ENCODE assay signal across 15 cellular contexts in the genomic region with DNA sequence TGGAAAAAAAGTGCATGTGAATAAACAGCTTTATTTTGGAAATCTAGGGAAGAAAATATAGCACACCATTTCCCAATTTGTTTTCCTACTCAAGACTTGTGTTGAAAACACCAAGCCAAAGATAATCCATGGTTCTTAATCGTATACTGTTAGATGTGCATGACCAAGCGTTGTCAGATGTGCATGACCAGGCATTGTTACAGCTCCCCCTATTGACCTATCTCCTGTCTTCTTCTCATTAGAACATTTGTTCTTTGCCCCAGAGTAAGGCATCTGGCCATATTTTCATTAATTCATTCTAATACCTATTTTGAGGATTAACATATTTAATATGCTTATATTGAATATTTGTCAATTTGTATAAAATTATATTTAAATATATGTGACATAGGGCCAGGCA. TPM values are rescaled to one million over a fixed set of nuclear protein-coding genes. Genes with fewer than 3 reads are reported as not detected.
DNase-seq lines count a peak whose midpoint lies in the region; ATAC-seq, FAIRE-seq and TF ChIP-seq lines count a peak whose summit lies in the region.
"Had no signal": no experiment of that assay in that cellular context is flagged by ENCODE, and none has a peak within 500 bp of the region (broad histone marks: within the 10 kb centered on the region; RNA-seq: fewer than 3 reads in every experiment).

No MANE protein-coding gene starts in this region.

- H3K4me3 Mint-ChIP-seq in stimulated activated naive B cell treated with anti-CD40 and anti-IgM and Interleukin-4, amounts not matched to agents 10 μg/mL and 1 μg/mL and 100 μg/mL, for 72 hours: no peak overlapping the region

- H3K36me3 Mint-ChIP-seq in stimulated activated naive B cell treated with anti-CD40 and anti-IgM and Interleukin-4, amounts not matched to agents 10 μg/mL and 1 μg/mL and 100 μg/mL, for 72 hours: no peaks in the 10 kb centered on the region

- TF ChIP-seq CTCF in 22Rv1 (IDR thresholded peaks at IDR 0.05) (peak; percentile 28), NB4 (IDR thresholded peaks at IDR 0.05; ENCODE audit: low read depth, low read length) (peak; percentile 40), epithelial cell of esophagus (IDR thresholded peaks at IDR 0.05; ENCODE audit: insufficient read depth, low read depth, low read length, missing control alignments) (no peak)

- no peaks in the 10 kb centered on the region for H3K4me1 Mint-ChIP-seq in stimulated activated naive B cell treated with anti-CD40 and anti-IgM and Interleukin-4, amounts not matched to agents 10 μg/mL and 1 μg/mL and 100 μg/mL, for 72 hours

- DNase-seq in GM12892 (ENCODE audit: insufficient read length) (no peak), NB4 (ENCODE audit: low read depth) (peak; percentile 48), epithelial cell of esophagus (ENCODE audit: low read depth) (peak; percentile 0), GM19238 (ENCODE audit: insufficient read length, low spot score) (no peak)
- DNase-seq in stimulated activated naive B cell treated with anti-CD40 and anti-IgM and Interleukin-4, amounts not matched to agents 10 μg/mL and 1 μg/mL and 100 μg/mL, for 72 hours: no peak
- DNase-seq: EL; NCI-H446; retina; SIG-M5; stimulated activated CD4-positive, alpha-beta T cell treated with anti-CD3 and anti-CD28 coated beads, Interleukin-4, amount 100 ng/mL, for 24 hours; stimulated activated naive CD4-positive, alpha-beta T cell treated with Interleukin-2 at 50 U/mL for 16 hours had no signal

- no peak overlapping the region for H3K27ac Mint-ChIP-seq in stimulated activated naive B cell treated with anti-CD40 and anti-IgM and Interleukin-4, amounts not matched to agents 10 μg/mL and 1 μg/mL and 100 μg/mL, for 72 hours

- H3K4me3 ChIP-seq in NB4 (ENCODE audit: low read depth, low read length): no peak overlapping the region
- no peak overlapping the region for H3K4me3 ChIP-seq in epithelial cell of esophagus (ENCODE audit: low read length)

- peak; percentile 38 for FAIRE-seq in GM12892 (lab: Jason Lieb, UNC)

- peaks cover 0 to 4% of the 10 kb centered on the region in 2 donors for H3K27me3 Mint-ChIP-seq in stimulated activated naive B cell treated with anti-CD40 and anti-IgM and Interleukin-4, amounts not matched to agents 10 μg/mL and 1 μg/mL and 100 μg/mL, for 72 hours

- H3K27ac ChIP-seq in 22Rv1: no peak overlapping the region
- H3K27ac ChIP-seq: VCaP had no signal

- no peak for TF ChIP-seq POLR2A in GM12892 (IDR thresholded peaks at IDR 0.05; ENCODE audit: low read depth, low read length)
- no peak for TF ChIP-seq POLR2A in NB4 (IDR thresholded peaks at IDR 0.05; ENCODE audit: extremely low read depth, insufficient read length)

- ATAC-seq in GM18520 (IDR thresholded peaks at IDR 0.05; ENCODE audit: unreplicated experiment) (no peak), GM18498 (IDR thresholded peaks at IDR 0.05; ENCODE audit: unreplicated experiment) (no peak)
- ATAC-seq in stimulated activated naive B cell treated with anti-CD40 and anti-IgM and Interleukin-4, amounts not matched to agents 10 μg/mL and 1 μg/mL and 100 μg/mL, for 72 hours (replicated peaks): no peak

- H3K9me3 Mint-ChIP-seq in stimulated activated naive B cell treated with anti-CD40 and anti-IgM and Interleukin-4, amounts not matched to agents 10 μg/mL and 1 μg/mL and 100 μg/mL, for 72 hours: no peaks in the 10 kb centered on the region

RNA-seq across cellular contexts. Expression of a gene that starts 14.4 kb away (rescaled TPM):
- not detected for polyA plus RNA-seq in GM12892 (2012; ENCODE audit: missing spikeins)

Comparison
In these comparisons a context has a peak if more than half of its experiments do, and no peak if none do; other contexts are left out.
1. DNase-seq: peak in NB4 (single experiment) and epithelial cell of esophagus (single experiment); none in GM12892 (single experiment), stimulated activated naive B cell treated with anti-CD40 and anti-IgM and Interleukin-4, amounts not matched to agents 10 μg/mL and 1 μg/mL and 100 μg/mL, for 72 hours (single experiment) and GM19238 (single experiment).